ENCODE assay signal across 1 cellular context in genomic region chr20:62386383-62387218, GRCh38.
A peak's percentile ranks its signal among the peaks of the same experiment; 100 is the strongest.
TF ChIP-seq lines count a peak whose summit lies in the region.

TSS of gene RPS21 (plus strand) at chr20:62387103. CDS start at chr20:62387339, 236 bp downstream.

TF ChIP-seq in HepG2, 621 proteins besides CTCF, POLR2A, EP300 and RAD21 (continued from another document and continues in another):
- TF ChIP-seq DZIP1 (CRISPR knock-in tag; IDR thresholded peaks at IDR 0.05) (no peak; the same call in 1 of the 2 replicates), SAFB2 (CRISPR knock-in tag; IDR thresholded peaks at IDR 0.05; ENCODE audit: borderline replicate concordance, low read depth) (no peak; the same call in 1 of the 2 replicates), SRSF9 (IDR thresholded peaks at IDR 0.05; ENCODE audit: borderline replicate concordance, insufficient read depth, low read depth, low read length, poor library complexity, severe bottlenecking) (no peak), ZNF275 (CRISPR knock-in tag; IDR thresholded peaks at IDR 0.05; ENCODE audit: borderline replicate concordance) (no peak; the same call in 1 of the 2 replicates), SP140L (CRISPR knock-in tag; IDR thresholded peaks at IDR 0.05; ENCODE audit: borderline replicate concordance) (peak; percentile 87; the same call in 1 of the 2 replicates), NFE2 (CRISPR knock-in tag; IDR thresholded peaks at IDR 0.05) (no peak; the same call in 1 of the 2 replicates), RBM22 (optimal IDR thresholded peaks at IDR 0.05; ENCODE audit: low read length) (no peak), JDP2 (CRISPR knock-in tag; IDR thresholded peaks at IDR 0.05; ENCODE audit: borderline replicate concordance) (peak; percentile 60; the same call in 1 of the 2 replicates), ZNF232 (CRISPR knock-in tag; IDR thresholded peaks at IDR 0.05; ENCODE audit: borderline replicate concordance) (peak; percentile 90), PHF8 (CRISPR knock-in tag; IDR thresholded peaks at IDR 0.05) (peak; percentile 96), CHCHD3 (CRISPR knock-in tag; IDR thresholded peaks at IDR 0.05) (no peak; the same call in 1 of the 2 replicates), CERS6 (CRISPR knock-in tag; IDR thresholded peaks at IDR 0.05) (peak; percentile 51; the same call in 1 of the 2 replicates), KMT2A (CRISPR knock-in tag; IDR thresholded peaks at IDR 0.05) (peak; percentile 96), ZIK1 (CRISPR knock-in tag; IDR thresholded peaks at IDR 0.05; ENCODE audit: borderline replicate concordance, low read depth) (peak; percentile 96), RXRA (CRISPR knock-in tag; IDR thresholded peaks at IDR 0.05) (peak; percentile 52; the same call in 1 of the 2 replicates), ZNF235 (CRISPR knock-in tag; IDR thresholded peaks at IDR 0.05; ENCODE audit: borderline replicate concordance) (peak; percentile 97; the same call in 1 of the 2 replicates), MAFF (IDR thresholded peaks at IDR 0.05; ENCODE audit: low read depth, low read length) (no peak), ZNF468 (CRISPR knock-in tag; IDR thresholded peaks at IDR 0.05) (no peak; the same call in none of the 2 replicates), ZNF746 (CRISPR knock-in tag; IDR thresholded peaks at IDR 0.05) (no peak), ZFP91 (CRISPR knock-in tag; IDR thresholded peaks at IDR 0.05; ENCODE audit: borderline replicate concordance) (peak; percentile 91), SP4 (CRISPR knock-in tag; IDR thresholded peaks at IDR 0.05) (peak; percentile 94), HDAC2 (CRISPR knock-in tag; IDR thresholded peaks at IDR 0.05) (peak; percentile 89; the same call in 1 of the 2 replicates), ZNF563 (CRISPR knock-in tag; IDR thresholded peaks at IDR 0.05) (0 out of 2 replicates have a peak, but pooled peaks have one; percentile 14), NBN (conservative IDR thresholded peaks at IDR 0.05) (no peak), ZNF598 (CRISPR knock-in tag; IDR thresholded peaks at IDR 0.05; ENCODE audit: borderline replicate concordance) (no peak), ZBTB4 (CRISPR knock-in tag; IDR thresholded peaks at IDR 0.05; ENCODE audit: borderline replicate concordance) (peak; percentile 79; the same call in 1 of the 2 replicates), USF2 (IDR thresholded peaks at IDR 0.05; ENCODE audit: low read depth, low read length) (no peak), USF2 (CRISPR knock-in tag; IDR thresholded peaks at IDR 0.05; ENCODE audit: borderline replicate concordance) (0 out of 2 replicates have a peak, but pooled peaks have one; percentile 42), FOXJ3 (CRISPR knock-in tag; IDR thresholded peaks at IDR 0.05; ENCODE audit: borderline replicate concordance) (no peak), HNRNPL (IDR thresholded peaks at IDR 0.05; ENCODE audit: low read depth, low read length) (no peak)
- TF ChIP-seq, protein P1, sequence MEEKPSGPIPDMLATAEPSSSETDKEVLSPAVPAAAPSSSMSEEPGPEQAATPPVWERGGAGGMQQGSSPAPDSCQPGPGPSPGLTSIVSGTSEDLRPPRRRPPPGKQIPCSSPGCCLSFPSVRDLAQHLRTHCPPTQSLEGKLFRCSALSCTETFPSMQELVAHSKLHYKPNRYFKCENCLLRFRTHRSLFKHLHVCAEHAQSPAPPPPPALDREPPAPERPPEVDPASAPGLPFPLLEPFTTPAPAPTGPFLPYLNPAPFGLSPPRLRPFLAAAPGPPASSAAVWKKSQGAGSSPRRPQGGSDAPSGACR (CRISPR knock-in tag; IDR thresholded peaks at IDR 0.05): no peak
- TF ChIP-seq, protein P2, sequence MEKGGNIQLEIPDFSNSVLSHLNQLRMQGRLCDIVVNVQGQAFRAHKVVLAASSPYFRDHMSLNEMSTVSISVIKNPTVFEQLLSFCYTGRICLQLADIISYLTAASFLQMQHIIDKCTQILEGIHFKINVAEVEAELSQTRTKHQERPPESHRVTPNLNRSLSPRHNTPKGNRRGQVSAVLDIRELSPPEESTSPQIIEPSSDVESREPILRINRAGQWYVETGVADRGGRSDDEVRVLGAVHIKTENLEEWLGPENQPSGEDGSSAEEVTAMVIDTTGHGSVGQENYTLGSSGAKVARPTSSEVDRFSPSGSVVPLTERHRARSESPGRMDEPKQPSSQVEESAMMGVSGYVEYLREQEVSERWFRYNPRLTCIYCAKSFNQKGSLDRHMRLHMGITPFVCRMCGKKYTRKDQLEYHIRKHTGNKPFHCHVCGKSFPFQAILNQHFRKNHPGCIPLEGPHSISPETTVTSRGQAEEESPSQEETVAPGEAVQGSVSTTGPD (CRISPR knock-in tag; IDR thresholded peaks at IDR 0.05): no peak
- TF ChIP-seq, protein P3, sequence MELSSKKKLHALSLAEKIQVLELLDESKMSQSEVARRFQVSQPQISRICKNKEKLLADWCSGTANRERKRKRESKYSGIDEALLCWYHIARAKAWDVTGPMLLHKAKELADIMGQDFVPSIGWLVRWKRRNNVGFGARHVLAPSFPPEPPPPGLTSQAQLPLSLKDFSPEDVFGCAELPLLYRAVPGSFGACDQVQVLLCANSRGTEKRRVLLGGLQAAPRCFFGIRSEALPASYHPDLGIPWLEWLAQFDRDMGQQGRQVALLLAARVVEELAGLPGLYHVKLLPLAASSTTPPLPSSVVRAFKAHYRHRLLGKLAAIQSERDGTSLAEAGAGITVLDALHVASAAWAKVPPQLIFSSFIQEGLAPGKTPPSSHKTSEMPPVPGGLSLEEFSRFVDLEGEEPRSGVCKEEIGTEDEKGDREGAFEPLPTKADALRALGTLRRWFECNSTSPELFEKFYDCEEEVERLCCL (CRISPR knock-in tag; IDR thresholded peaks at IDR 0.05; ENCODE audit: borderline replicate concordance): no peak; the same call in 1 of the 2 replicates
- TF ChIP-seq, protein P4, sequence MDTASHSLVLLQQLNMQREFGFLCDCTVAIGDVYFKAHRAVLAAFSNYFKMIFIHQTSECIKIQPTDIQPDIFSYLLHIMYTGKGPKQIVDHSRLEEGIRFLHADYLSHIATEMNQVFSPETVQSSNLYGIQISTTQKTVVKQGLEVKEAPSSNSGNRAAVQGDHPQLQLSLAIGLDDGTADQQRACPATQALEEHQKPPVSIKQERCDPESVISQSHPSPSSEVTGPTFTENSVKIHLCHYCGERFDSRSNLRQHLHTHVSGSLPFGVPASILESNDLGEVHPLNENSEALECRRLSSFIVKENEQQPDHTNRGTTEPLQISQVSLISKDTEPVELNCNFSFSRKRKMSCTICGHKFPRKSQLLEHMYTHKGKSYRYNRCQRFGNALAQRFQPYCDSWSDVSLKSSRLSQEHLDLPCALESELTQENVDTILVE (CRISPR knock-in tag; IDR thresholded peaks at IDR 0.05): peak; percentile 92
- TF ChIP-seq, protein P5, sequence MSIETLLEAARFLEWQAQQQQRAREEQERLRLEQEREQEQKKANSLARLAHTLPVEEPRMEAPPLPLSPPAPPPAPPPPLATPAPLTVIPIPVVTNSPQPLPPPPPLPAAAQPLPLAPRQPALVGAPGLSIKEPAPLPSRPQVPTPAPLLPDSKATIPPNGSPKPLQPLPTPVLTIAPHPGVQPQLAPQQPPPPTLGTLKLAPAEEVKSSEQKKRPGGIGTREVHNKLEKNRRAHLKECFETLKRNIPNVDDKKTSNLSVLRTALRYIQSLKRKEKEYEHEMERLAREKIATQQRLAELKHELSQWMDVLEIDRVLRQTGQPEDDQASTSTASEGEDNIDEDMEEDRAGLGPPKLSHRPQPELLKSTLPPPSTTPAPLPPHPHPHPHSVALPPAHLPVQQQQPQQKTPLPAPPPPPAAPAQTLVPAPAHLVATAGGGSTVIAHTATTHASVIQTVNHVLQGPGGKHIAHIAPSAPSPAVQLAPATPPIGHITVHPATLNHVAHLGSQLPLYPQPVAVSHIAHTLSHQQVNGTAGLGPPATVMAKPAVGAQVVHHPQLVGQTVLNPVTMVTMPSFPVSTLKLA (IDR thresholded peaks at IDR 0.05): peak; percentile 59
- TF ChIP-seq, protein P6, sequence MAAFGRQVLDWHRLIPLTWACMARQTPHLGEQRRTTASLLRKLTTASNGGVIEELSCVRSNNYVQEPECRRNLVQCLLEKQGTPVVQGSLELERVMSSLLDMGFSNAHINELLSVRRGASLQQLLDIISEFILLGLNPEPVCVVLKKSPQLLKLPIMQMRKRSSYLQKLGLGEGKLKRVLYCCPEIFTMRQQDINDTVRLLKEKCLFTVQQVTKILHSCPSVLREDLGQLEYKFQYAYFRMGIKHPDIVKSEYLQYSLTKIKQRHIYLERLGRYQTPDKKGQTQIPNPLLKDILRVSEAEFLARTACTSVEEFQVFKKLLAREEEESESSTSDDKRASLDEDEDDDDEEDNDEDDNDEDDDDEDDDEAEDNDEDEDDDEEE (CRISPR knock-in tag; IDR thresholded peaks at IDR 0.05): 0 out of 2 replicates have a peak, but pooled peaks have one; percentile 12
